ENCODE assay signal across 8 cellular contexts in genomic region chr16:56576585-56577299, GRCh38. TPM values are rescaled to one million over a fixed set of nuclear protein-coding genes. Genes with fewer than 3 reads are reported as not detected.
DNase-seq lines count a peak whose midpoint lies in the region; ATAC-seq and TF ChIP-seq lines count a peak whose summit lies in the region.

No MANE protein-coding gene starts in this region.

- DNase-seq in AML-193 (lab: John Stamatoyannopoulos, UW) (peak; percentile 67 to 76), HK-2 (ENCODE audit: unreplicated experiment) (peak; percentile 77), SHP77 (lab: John Stamatoyannopoulos, UW) (peak; percentile 31 to 54), activated gamma-delta T cell (lab: John Stamatoyannopoulos, UW) (peak; percentile 52), glomerular visceral epithelial cell (ENCODE audit: extremely low spot score) (peak; percentile 47), prostate gland (ENCODE audit: low spot score) (peak; percentile 67), vagina (ENCODE audit: extremely low spot score in 2 of 2) (no peak)

- intact Hi-C loops in prostate gland (cut with DNase I) (no loop called here), vagina (cut with DNase I) (no loop called here)

- TF ChIP-seq CTCF in prostate gland (IDR thresholded peaks at IDR 0.05) (peak; percentile 23 to 79 (median 72)), vagina (IDR thresholded peaks at IDR 0.05) (peak; percentile 67 to 84 (median 68))

- H3K27ac ChIP-seq in prostate gland (no peak overlapping the region), vagina (no peak overlapping the region)

- H3K4me1 ChIP-seq in prostate gland (replicated peaks) (no peaks in the 10 kb centered on the region), vagina (no peaks in the 10 kb centered on the region)

- H3K9me3 ChIP-seq in prostate gland (no peaks in the 10 kb centered on the region), vagina (no peaks in the 10 kb centered on the region)

- no peak for TF ChIP-seq POLR2A in prostate gland (IDR thresholded peaks at IDR 0.05)
- no peak for TF ChIP-seq POLR2A in vagina (IDR thresholded peaks at IDR 0.05)

- no peaks in the 10 kb centered on the region for H3K36me3 ChIP-seq in prostate gland
- no peaks in the 10 kb centered on the region for H3K36me3 ChIP-seq in vagina

- H3K27me3 ChIP-seq in prostate gland (replicated peaks; ENCODE audit: insufficient read depth) = no peaks in the 10 kb centered on the region
- no peaks in the 10 kb centered on the region for H3K27me3 ChIP-seq in vagina

- peak; percentile 67 for ATAC-seq in GM19324 (IDR thresholded peaks at IDR 0.05; ENCODE audit: low FRiP score, unreplicated experiment)

- no peak overlapping the region for H3K4me3 ChIP-seq in prostate gland
- H3K4me3 ChIP-seq in vagina = no peak overlapping the region

- WGBS in prostate gland = 39% methylated on average over 8 of the region's 8 CpGs

RNA-seq across cellular contexts. Expression of gene MT4, which starts 11.9 kb away (rescaled TPM):
- total RNA-seq in prostate gland (not detected), vagina (25.8 TPM)

RNA-seq across cellular contexts. Expression of gene MT3, which starts 12.6 kb away (rescaled TPM):
- total RNA-seq in prostate gland (1 to 10 TPM in 1 of 2 donors, not detected in 1; 1.6 TPM), vagina (12.8 TPM)

RNA-seq across cellular contexts. Expression of gene MT2A, which starts 31.6 kb away (rescaled TPM):
- total RNA-seq in prostate gland = 100 to 1,000 TPM; 134 to 214 TPM
- 661 TPM for total RNA-seq in vagina

RNA-seq across cellular contexts. Expression of gene MT1E, which starts 48.8 kb away (rescaled TPM):
- total RNA-seq in prostate gland = 100 to 1,000 TPM; 110 to 339 TPM
- total RNA-seq in vagina = 564 TPM

RNA-seq across cellular contexts. Expression of gene MT1M, which starts 55.7 kb away (rescaled TPM):
- total RNA-seq in prostate gland (10 to 100 TPM; 14.8 to 37.4 TPM), vagina (63.3 TPM)

Comparison
In these comparisons a context has a peak if more than half of its experiments do, and no peak if none do; other contexts are left out.
1. DNase-seq: peak in AML-193 (2 of 2), HK-2 (single experiment), SHP77 (2 of 2), activated gamma-delta T cell (single experiment), glomerular visceral epithelial cell (single experiment) and prostate gland (single experiment); none in vagina (0 of 2).
2. RNA of gene MT4, which starts 11.9 kb away (total RNA-seq): 25.8 TPM in vagina (single experiment); not detected in prostate gland; every median in the first group is over 10 times any median in the second.